Comparison of ENCODE assay signal across 7 cellular contexts in genomic region chr12:116609715-116610114, GRCh38. TPM values are rescaled to one million over a fixed set of nuclear protein-coding genes. Genes with fewer than 3 reads are reported as not detected.
DNase-seq lines count a peak whose midpoint lies in the region; ATAC-seq and TF ChIP-seq lines count a peak whose summit lies in the region.

No MANE protein-coding gene starts in this region.

- WGBS in mammary epithelial cell (ENCODE audit: low coverage, missing lambda C conversion rate), result 85% methylated on average over 4 of the region's 5 CpGs
- WGBS in smooth muscle cell (ENCODE audit: low lambda C conversion rate), result 88% methylated on average over 5 of the region's 5 CpGs

- in situ Hi-C loops in mammary epithelial cell (cut with MboI; ENCODE audit: low sequenced_read_pairs in 2 of 2), result loop anchor here in 1 of 2 donors (25.0 kb wide), 2 partner anchors 322 to 597 kb away; partner anchors contain the start of gene MED13L

- H3K4me3 ChIP-seq in mammary epithelial cell (replicated peaks in 1 of 3; ENCODE audit: insufficient read depth in 1 of 3, low read depth in 2 of 3, low read length in 3 of 3), result no peak overlapping the region
- H3K4me3 ChIP-seq in smooth muscle cell, result no peak overlapping the region

- peak; percentile 17 to 30 for TF ChIP-seq CTCF in mammary epithelial cell (conservative IDR thresholded peaks at IDR 0.05 in 1 of 2, IDR thresholded peaks at IDR 0.05 in 1 of 2; ENCODE audit: extremely low read depth in 1 of 2, insufficient read depth in 1 of 2, low read depth in 1 of 2, low read length in 2 of 2)
- TF ChIP-seq CTCF in smooth muscle cell (IDR thresholded peaks at IDR 0.05; ENCODE audit: borderline replicate concordance, insufficient read depth, poor library complexity, severe bottlenecking), result peak; percentile 23

- H3K9me3 ChIP-seq in mammary epithelial cell (replicated peaks; ENCODE audit: insufficient read depth, low read length) (no peaks in the 10 kb centered on the region), smooth muscle cell (replicated peaks; ENCODE audit: low read depth) (no peaks in the 10 kb centered on the region)

- DNase-seq in GDM1 (lab: John Stamatoyannopoulos, UW) (peak; percentile 60), NAMALWA (ENCODE audit: low spot score) (peak; percentile 59), mammary epithelial cell (no peak), smooth muscle cell (lab: John Stamatoyannopoulos, UW; ENCODE audit: unreplicated experiment) (no peak), inferior parietal cortex (ENCODE audit: extremely low spot score) (no peak), SW480 (ENCODE audit: low spot score) (no peak)

- no peak overlapping the region for H3K27ac ChIP-seq in mammary epithelial cell (ENCODE audit: insufficient read depth, low read depth, low read length)
- H3K27ac ChIP-seq in smooth muscle cell (ENCODE audit: low read depth), result no peak overlapping the region

- H3K36me3 ChIP-seq in mammary epithelial cell (ENCODE audit: insufficient read depth, low read length) (no peaks in the 10 kb centered on the region), smooth muscle cell (ENCODE audit: low read depth) (no peaks in the 10 kb centered on the region)

- no peak overlapping the region for H2AFZ ChIP-seq in mammary epithelial cell (ENCODE audit: low read depth, low read length)
- H2AFZ ChIP-seq in smooth muscle cell (ENCODE audit: low read depth), result peak overlapping the region; percentile 39

- H3K27me3 ChIP-seq in mammary epithelial cell (ENCODE audit: insufficient read depth, low read length), result no peaks in the 10 kb centered on the region
- H3K27me3 ChIP-seq in smooth muscle cell (ENCODE audit: low read depth), result no peaks in the 10 kb centered on the region

- dilution Hi-C loops in mammary epithelial cell (cut with HindIII; ENCODE audit: low sequenced_read_pairs), result no loop called here

- CTCF ChIA-PET in mammary epithelial cell (lab: Charles Lee; ENCODE audit: low non-redundant PET), result no interaction called here

- H4K20me1 ChIP-seq in mammary epithelial cell (ENCODE audit: insufficient read depth, low read length), result no peaks in the 10 kb centered on the region
- H4K20me1 ChIP-seq in smooth muscle cell (ENCODE audit: low read depth), result no peaks in the 10 kb centered on the region

- no peaks in the 10 kb centered on the region for H3F3A ChIP-seq in smooth muscle cell (ENCODE audit: low read depth)

- peaks cover 5% of the 10 kb centered on the region for H3K4me1 ChIP-seq in mammary epithelial cell (ENCODE audit: insufficient read depth, low read length)
- H3K4me1 ChIP-seq in smooth muscle cell (ENCODE audit: low read depth), result peaks cover 3% of the 10 kb centered on the region

- H3K9ac ChIP-seq in mammary epithelial cell (ENCODE audit: insufficient read depth, low read length) (no peak overlapping the region), smooth muscle cell (ENCODE audit: low read depth) (no peak overlapping the region)

- H3K4me2 ChIP-seq in mammary epithelial cell (ENCODE audit: insufficient read depth, low read depth, low read length) (no peak overlapping the region), smooth muscle cell (no peak overlapping the region)

- BruUV-seq in mammary epithelial cell (replicated peaks; lab: Mats Ljungman, UMichigan), result no TSS peak

- ATAC-seq in HG02981 (IDR thresholded peaks at IDR 0.05; ENCODE audit: unreplicated experiment), result no peak

- H3K79me2 ChIP-seq in mammary epithelial cell (ENCODE audit: insufficient read depth, low read length) (no peaks in the 10 kb centered on the region), smooth muscle cell (ENCODE audit: low read depth) (no peaks in the 10 kb centered on the region)

- intact Hi-C loops in mammary epithelial cell (cut with micrococcal nuclease), result no loop called here

RNA-seq across cellular contexts. Expression of gene MAP1LC3B2, which starts 50.5 kb away (rescaled TPM):
- total RNA-seq in mammary epithelial cell, result 1 to 10 TPM; 1.5 to 2.9 TPM
- 1.2 TPM for polyA plus RNA-seq in mammary epithelial cell
- 5.3 TPM for polyA minus RNA-seq in mammary epithelial cell
- total RNA-seq in smooth muscle cell, result 0.31 and 2.5 TPM in 2 replicates
- 3.9 and 4.2 TPM in 2 replicates for polyA plus RNA-seq in smooth muscle cell

Comparison
In these comparisons a context has a peak if more than half of its experiments do, and no peak if none do; other contexts are left out.
1. DNase-seq: peak in GDM1 (single experiment) and NAMALWA (single experiment); none in mammary epithelial cell (single experiment), smooth muscle cell (single experiment), inferior parietal cortex (single experiment) and SW480 (single experiment).